9 cellular contexts compared by ENCODE assay signal in genomic region chr2:45935791-45936622, GRCh38.
A peak's percentile ranks its signal among the peaks of the same experiment; 100 is the strongest.
DNase-seq lines count a peak whose midpoint lies in the region; ATAC-seq, FAIRE-seq and TF ChIP-seq lines count a peak whose summit lies in the region.
"Had no signal": no experiment of that assay in that cellular context is flagged by ENCODE, and none has a peak within 500 bp of the region (broad histone marks: within the 10 kb centered on the region; RNA-seq: fewer than 3 reads in every experiment).

No MANE protein-coding gene starts in this region.

- H4K91ac ChIP-seq in H1 (replicated peaks; ENCODE audit: insufficient read length, low read length): no peak overlapping the region

- intact Hi-C loops in activated CD4-positive, alpha-beta T cell treated with anti-CD3 and anti-CD28 coated beads, Interleukin-2, amount 10 ng/mL, durations not matched to agents 24 days and 14 days (cut with micrococcal nuclease): loop anchor here (1.0 kb wide), 2 partner anchors 158 to 293 kb away; no protein-coding TSS in a partner anchor

- in situ Hi-C loops in G401 (cut with HindIII; ENCODE audit: low sequenced_read_pairs): loop anchor here (25.0 kb wide), 1 partner anchor 299 kb away; no protein-coding TSS in a partner anchor

- no peak overlapping the region for H3K4me3 ChIP-seq in H1 (ENCODE audit: extremely low read depth in 1 of 4, insufficient read depth in 2 of 4, low read depth in 3 of 4, low read length in 4 of 4)

- H2AFZ ChIP-seq in H1 (ENCODE audit: low read length): 0 out of 2 replicates have a peak overlapping the region, but pooled peaks have one; percentile 52

- peak; percentile 63 to 86 (median 81) for TF ChIP-seq CTCF in H1 (IDR thresholded peaks at IDR 0.05; ENCODE audit: control extremely low read depth in 1 of 3, insufficient read depth in 1 of 3, low read depth in 1 of 3, low read length in 3 of 3)

- peak; percentile 39 for FAIRE-seq in H1 (lab: Jason Lieb, UNC)

- no peak overlapping the region for H3K4me3 Mint-ChIP-seq in activated CD4-positive, alpha-beta T cell treated with anti-CD3 and anti-CD28 coated beads, Interleukin-2, amount 10 ng/mL, durations not matched to agents 24 days and 14 days
- no peak overlapping the region for H3K4me3 Mint-ChIP-seq in memory B cell
- H3K4me3 Mint-ChIP-seq: activated naive CD8-positive, alpha-beta T cell had no signal

- peaks cover 0 to 1% of the 10 kb centered on the region in 2 experiments for H4K20me1 ChIP-seq in H1 (replicated peaks in 1 of 2; ENCODE audit: control insufficient read depth in 1 of 2, insufficient read depth in 2 of 2, low read length in 2 of 2)

- H3K27ac Mint-ChIP-seq in activated CD4-positive, alpha-beta T cell treated with anti-CD3 and anti-CD28 coated beads, Interleukin-2, amount 10 ng/mL, durations not matched to agents 24 days and 14 days: no peak overlapping the region
- no peak overlapping the region for H3K27ac Mint-ChIP-seq in memory B cell
- H3K27ac Mint-ChIP-seq: activated naive CD8-positive, alpha-beta T cell had no signal

- H3K79me1 ChIP-seq in H1 (ENCODE audit: low read depth, low read length): no peaks in the 10 kb centered on the region

- no peak overlapping the region for H2BK15ac ChIP-seq in H1 (ENCODE audit: low read length)

- no peaks in the 10 kb centered on the region for H3K79me2 ChIP-seq in H1 (ENCODE audit: control insufficient read depth in 1 of 2, insufficient read depth in 2 of 2, low read length in 2 of 2)

- no peak overlapping the region for H2BK12ac ChIP-seq in H1 (ENCODE audit: low read depth, low read length)

- no peak overlapping the region for H2AK5ac ChIP-seq in H1 (ENCODE audit: low read depth, low read length)

- H3K9me3 Mint-ChIP-seq in activated CD4-positive, alpha-beta T cell treated with anti-CD3 and anti-CD28 coated beads, Interleukin-2, amount 10 ng/mL, durations not matched to agents 24 days and 14 days: no peaks in the 10 kb centered on the region
- H3K9me3 Mint-ChIP-seq in memory B cell: no peaks in the 10 kb centered on the region

- H3K27me3 ChIP-seq in H1 (replicated peaks in 1 of 4; ENCODE audit: control insufficient read depth in 3 of 4, extremely low read depth in 1 of 4, insufficient read depth in 3 of 4, low read length in 3 of 4): no peaks in the 10 kb centered on the region

- H3K23me2 ChIP-seq in H1 (ENCODE audit: low read depth, low read length): no peaks in the 10 kb centered on the region

- no peak overlapping the region for H3K4me2 ChIP-seq in H1 (ENCODE audit: insufficient read depth in 1 of 2, low read depth in 2 of 2, low read length in 2 of 2)

- H3K4ac ChIP-seq in H1 (replicated peaks; ENCODE audit: insufficient read length, low read depth, low read length): no peak overlapping the region

- H3K18ac ChIP-seq in H1 (ENCODE audit: extremely low read depth, low read length): no peak overlapping the region

- TF ChIP-seq RAD21 in H1 (IDR thresholded peaks at IDR 0.05 in 1 of 2, conservative IDR thresholded peaks at IDR 0.05 in 1 of 2; ENCODE audit: low read depth in 2 of 2, low read length in 2 of 2): peak; percentile 93 to 94

- H3K14ac ChIP-seq in H1 (ENCODE audit: insufficient read length): no peak overlapping the region

- DNase-seq in G401 (ENCODE audit: low spot score) (peak; percentile 90), NCI-H446 (lab: John Stamatoyannopoulos, UW) (peak; percentile 80 to 97), H1 (ENCODE audit: low read depth in 1 of 2, low spot score in 2 of 2) (peak in 1 of 2 experiments; percentile 88), memory B cell (ENCODE audit: low spot score in 2 of 2) (peak; percentile 37 to 45)
- DNase-seq in activated CD4-positive, alpha-beta T cell treated with anti-CD3 and anti-CD28 coated beads, Interleukin-2, amount 10 ng/mL, durations not matched to agents 24 days and 14 days: peak; percentile 86
- DNase-seq in stimulated activated CD8-positive, alpha-beta memory T cell treated with anti-CD3 and anti-CD28 coated beads, Interleukin-7, amount 100 ng/mL, for 48 hours (ENCODE audit: extremely low read depth in 1 of 2, low read depth in 1 of 2): peak; percentile 5 to 41

- TF ChIP-seq POLR2A in H1 (IDR thresholded peaks at IDR 0.05; ENCODE audit: control extremely low read depth in 1 of 2, low read depth in 2 of 2, low read length in 2 of 2): no peak

- no peaks in the 10 kb centered on the region for H3K36me3 ChIP-seq in H1 (ENCODE audit: control insufficient read depth in 2 of 4, insufficient read depth in 4 of 4, low read length in 3 of 4)

- peak; percentile 83 for ATAC-seq in HG03066 (IDR thresholded peaks at IDR 0.05; ENCODE audit: low read depth, unreplicated experiment)
- ATAC-seq in memory B cell (ENCODE audit: low read depth): peak; percentile 59
- no peak for ATAC-seq in GM18867 (IDR thresholded peaks at IDR 0.05; ENCODE audit: unreplicated experiment)

- H3K4me1 ChIP-seq in H1 (replicated peaks in 1 of 4; ENCODE audit: control insufficient read depth in 3 of 4, insufficient read depth in 4 of 4, low read length in 3 of 4): peaks cover 0 to 2% (median 0%) of the 10 kb centered on the region in 4 experiments; a peak in 2 of 7 replicates

- H3K36me3 Mint-ChIP-seq in activated CD4-positive, alpha-beta T cell treated with anti-CD3 and anti-CD28 coated beads, Interleukin-2, amount 10 ng/mL, durations not matched to agents 24 days and 14 days (ENCODE audit: low read depth): no peaks in the 10 kb centered on the region
- peaks cover 10% of the 10 kb centered on the region for H3K36me3 Mint-ChIP-seq in memory B cell
- H3K36me3 Mint-ChIP-seq: activated naive CD8-positive, alpha-beta T cell had no signal

- H3K27ac ChIP-seq in H1 (ENCODE audit: low read depth, low read length): no peak overlapping the region

- POLR2A ChIA-PET in H1 (lab: Charles Lee; ENCODE audit: partially characterized antibody): no interaction called here

- no peak overlapping the region for H2BK5ac ChIP-seq in H1 (ENCODE audit: low read depth, low read length)

- H3K23ac ChIP-seq in H1 (ENCODE audit: insufficient read length): no peak overlapping the region

- CTCF ChIA-PET in H1 (lab: Charles Lee; ENCODE audit: partially characterized antibody): interaction anchor here (0.6 to 3.8 kb wide), 33 partner anchors 11 to 298 kb away, joined by 3 to 14 read pairs (median 4); no protein-coding TSS in a partner anchor

- 31% methylated on average over 10 of the region's 13 CpGs; no CpG with 5 or more reads in 1 of the 2 experiments for WGBS in H1 (ENCODE audit: extremely low coverage in 1 of 2, insufficient coverage in 1 of 2, insufficient read length in 1 of 2, insufficient replicate concordance in 2 of 2, low coverage in 1 of 2, low lambda C conversion rate in 2 of 2, missing lambda C conversion rate in 1 of 2), 2 experiments

- no peak overlapping the region for H2BK20ac ChIP-seq in H1 (ENCODE audit: low read length)

- no peaks in the 10 kb centered on the region for H3K9me3 ChIP-seq in H1 (ENCODE audit: insufficient read depth in 2 of 2, low read depth in 1 of 2, low read length in 1 of 2)

- TF ChIP-seq EP300 in H1 (IDR thresholded peaks at IDR 0.05; ENCODE audit: borderline replicate concordance in 1 of 2, low read depth in 2 of 2, low read length in 2 of 2): no peak

- no peaks in the 10 kb centered on the region for H3K27me3 Mint-ChIP-seq in activated CD4-positive, alpha-beta T cell treated with anti-CD3 and anti-CD28 coated beads, Interleukin-2, amount 10 ng/mL, durations not matched to agents 24 days and 14 days
- no peaks in the 10 kb centered on the region for H3K27me3 Mint-ChIP-seq in memory B cell
- H3K27me3 Mint-ChIP-seq: activated naive CD8-positive, alpha-beta T cell had no signal

- H3K9ac ChIP-seq in H1 (replicated peaks in 1 of 4; ENCODE audit: extremely low read depth in 1 of 4, low read depth in 3 of 4, low read length in 3 of 4): no peak overlapping the region

- H3K4me1 Mint-ChIP-seq in activated CD4-positive, alpha-beta T cell treated with anti-CD3 and anti-CD28 coated beads, Interleukin-2, amount 10 ng/mL, durations not matched to agents 24 days and 14 days: peaks cover 2% of the 10 kb centered on the region
- peaks cover 10% of the 10 kb centered on the region for H3K4me1 Mint-ChIP-seq in memory B cell

- no peak overlapping the region for H4K5ac ChIP-seq in H1 (ENCODE audit: insufficient read length, low read depth, low read length)

- no peak overlapping the region for H4K8ac ChIP-seq in H1 (ENCODE audit: extremely low read depth, insufficient read depth, low read length)

- H3K56ac ChIP-seq in H1 (replicated peaks; ENCODE audit: insufficient read length, low read depth, low read length): no peak overlapping the region

- H2BK120ac ChIP-seq in H1 (replicated peaks; ENCODE audit: low read depth, low read length): no peak overlapping the region

TF ChIP-seq in H1, 55 proteins besides CTCF, POLR2A, EP300 and RAD21 (continues in another document):
- no peak for TF ChIP-seq NRF1 (IDR thresholded peaks at IDR 0.05; ENCODE audit: low read depth, low read length)
- TF ChIP-seq KDM1A (IDR thresholded peaks at IDR 0.05; ENCODE audit: borderline replicate concordance, low read length): no peak
- TF ChIP-seq BCL11A (IDR thresholded peaks at IDR 0.05; ENCODE audit: low read depth in 2 of 2, low read length in 2 of 2): no peak
- no peak for TF ChIP-seq TCF12 (IDR thresholded peaks at IDR 0.05; ENCODE audit: low read depth, low read length)
- no peak for TF ChIP-seq JUN (IDR thresholded peaks at IDR 0.05; ENCODE audit: low read depth, low read length)
- TF ChIP-seq TAF7 (optimal IDR thresholded peaks at IDR 0.05; ENCODE audit: borderline replicate concordance, low read depth, low read length): peak; percentile 39
- no peak for TF ChIP-seq EZH2 (IDR thresholded peaks at IDR 0.05; ENCODE audit: low read depth, low read length, severe bottlenecking)
- TF ChIP-seq FOSL1 (IDR thresholded peaks at IDR 0.05; ENCODE audit: insufficient read depth, low read depth, low read length): no peak
- no peak for TF ChIP-seq CREB1 (IDR thresholded peaks at IDR 0.05)
- TF ChIP-seq RBBP5 (IDR thresholded peaks at IDR 0.05; ENCODE audit: borderline replicate concordance, low read depth, low read length): no peak
- TF ChIP-seq POLR2AphosphoS5 (IDR thresholded peaks at IDR 0.05; ENCODE audit: low read depth, low read length): no peak
- no peak for TF ChIP-seq YY1 (IDR thresholded peaks at IDR 0.05; ENCODE audit: low read depth, low read length)
- TF ChIP-seq EGR1 (IDR thresholded peaks at IDR 0.05; ENCODE audit: borderline replicate concordance, low read depth, low read length): no peak
- TF ChIP-seq BACH1 (IDR thresholded peaks at IDR 0.05; ENCODE audit: low read length): no peak
- TF ChIP-seq SP4 (IDR thresholded peaks at IDR 0.05; ENCODE audit: low read length): 0 out of 2 replicates have a peak, but pooled peaks have one; percentile 49
- no peak for TF ChIP-seq HDAC6 (IDR thresholded peaks at IDR 0.05; ENCODE audit: low read depth, low read length)
- 0 out of 2 replicates have a peak, but pooled peaks have one; percentile 3 for TF ChIP-seq TEAD4 (IDR thresholded peaks at IDR 0.05; ENCODE audit: low read depth, low read length)
- TF ChIP-seq TAF1 (IDR thresholded peaks at IDR 0.05; ENCODE audit: low read depth, low read length): no peak
- TF ChIP-seq RNF2 (IDR thresholded peaks at IDR 0.05; ENCODE audit: borderline replicate concordance, low read depth, low read length, missing control alignments, poor library complexity, severe bottlenecking): no peak
